ENCODE assay signal across 1 cellular context in genomic region chr19:10562609-10563008, GRCh38.
TF ChIP-seq lines count a peak whose summit lies in the region.

No MANE protein-coding gene starts in this region.

TF ChIP-seq in HepG2, 621 proteins besides CTCF, POLR2A, EP300 and RAD21:
- TF ChIP-seq ZNF354B (CRISPR knock-in tag; IDR thresholded peaks at IDR 0.05) (no peak), GATA4 (IDR thresholded peaks at IDR 0.05; ENCODE audit: borderline replicate concordance, low read depth) (no peak), ZFP41 (CRISPR knock-in tag; IDR thresholded peaks at IDR 0.05; ENCODE audit: borderline replicate concordance) (no peak), TAF1 (CRISPR knock-in tag; IDR thresholded peaks at IDR 0.05) (no peak), MYNN (CRISPR knock-in tag; IDR thresholded peaks at IDR 0.05; ENCODE audit: low read depth) (no peak), SIN3B (IDR thresholded peaks at IDR 0.05; ENCODE audit: low read length) (no peak), DR1 (CRISPR knock-in tag; IDR thresholded peaks at IDR 0.05) (no peak), ZNF746 (CRISPR knock-in tag; IDR thresholded peaks at IDR 0.05) (no peak), NR2F1 (CRISPR knock-in tag; IDR thresholded peaks at IDR 0.05) (no peak)
